Comparison of ENCODE assay signal across 19 cellular contexts in the genomic region with DNA sequence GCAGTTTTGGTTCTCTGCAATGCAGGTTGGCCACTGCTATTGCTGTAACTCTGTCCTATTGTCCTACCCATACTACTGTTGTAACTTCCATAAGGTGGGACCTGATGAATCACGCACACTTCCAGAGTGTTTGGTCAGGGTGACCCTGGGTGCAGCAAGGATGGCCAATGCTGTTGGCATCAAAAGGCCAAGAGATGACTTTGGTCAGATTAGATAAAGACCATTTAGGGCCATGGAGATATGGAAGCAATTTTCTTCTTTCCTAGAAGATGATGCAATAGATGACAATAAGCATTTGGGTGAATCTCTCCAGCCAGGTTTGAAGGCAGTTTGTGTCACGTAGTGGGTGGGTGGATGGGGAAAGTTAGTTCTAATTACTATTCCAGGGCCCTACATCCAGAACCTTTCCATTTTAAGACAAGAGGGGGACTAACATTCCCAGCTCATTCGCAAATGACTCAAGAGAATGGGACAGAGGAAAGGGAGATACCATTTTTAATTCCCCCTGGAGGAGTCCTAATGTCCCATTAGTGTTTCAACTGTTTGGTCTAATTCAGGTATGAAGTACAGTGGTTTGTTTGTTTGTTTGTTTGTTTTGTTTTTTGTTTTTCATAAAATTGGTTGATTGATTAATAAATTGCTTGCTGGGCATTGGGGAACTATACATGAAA. TPM values are rescaled to one million over a fixed set of nuclear protein-coding genes. Genes with fewer than 3 reads are reported as not detected.
A peak's percentile ranks its signal among the peaks of the same experiment; 100 is the strongest.
DNase-seq lines count a peak whose midpoint lies in the region; ATAC-seq, FAIRE-seq and TF ChIP-seq lines count a peak whose summit lies in the region.
"Had no signal": no experiment of that assay in that cellular context is flagged by ENCODE, and none has a peak within 500 bp of the region (broad histone marks: within the 10 kb centered on the region; RNA-seq: fewer than 3 reads in every experiment).

No MANE protein-coding gene starts in this region.

- H3K9me2 ChIP-seq in Karpas-422 (replicated peaks; ENCODE audit: insufficient read depth, low read length), result no peaks in the 10 kb centered on the region

- no peaks in the 10 kb centered on the region for H3K79me1 ChIP-seq in mesendoderm (ENCODE audit: low read length)

- no peaks in the 10 kb centered on the region for H3K9me3 Mint-ChIP-seq in WTC11
- H3K9me3 Mint-ChIP-seq: CD4-positive, alpha-beta T cell had no signal

- H4K8ac ChIP-seq in mesendoderm (ENCODE audit: low read depth, low read length), result no peak overlapping the region

- H3K9ac ChIP-seq in BLaER1 (no peak overlapping the region), HepG2 (ENCODE audit: insufficient read depth, low read depth, low read length) (no peak overlapping the region), Karpas-422 (ENCODE audit: low read length) (no peak overlapping the region), mesendoderm (ENCODE audit: low read length) (no peak overlapping the region)

- H2BK15ac ChIP-seq in mesendoderm (replicated peaks; ENCODE audit: low read depth), result no peak overlapping the region

- H3K4me1 ChIP-seq in BLaER1 (peaks cover 22% of the 10 kb centered on the region), HEK293 (ENCODE audit: control insufficient read depth, insufficient read depth, low read length) (0 out of 2 replicates have a peak, but pooled peaks cover 2% of the 10 kb centered on the region), HepG2 (ENCODE audit: insufficient read depth, low read length) (peaks cover 61% of the 10 kb centered on the region), Karpas-422 (ENCODE audit: low read length) (no peaks in the 10 kb centered on the region), mesendoderm (ENCODE audit: control insufficient read depth, low read depth, low read length) (no peaks in the 10 kb centered on the region), transverse colon (peaks cover 4 to 23% (median 12%) of the 10 kb centered on the region in 4 donors)

- H3K23ac ChIP-seq in mesendoderm (ENCODE audit: low read length), result no peak overlapping the region

- 96% methylated on average over 3 of the region's 3 CpGs for WGBS in HepG2 (ENCODE audit: low lambda C conversion rate)
- WGBS in mesendoderm (ENCODE audit: extremely low coverage, insufficient coverage, low lambda C conversion rate), result no CpG with 5 or more reads among the region's 3 CpGs
- 89% methylated on average over 2 to 3 of the region's 3 CpGs for WGBS in transverse colon (ENCODE audit: low coverage in 1 of 2), 2 donors

- peaks cover 3% of the 10 kb centered on the region; the same call in 1 of the 2 replicates for H3K27me3 Mint-ChIP-seq in WTC11 (ENCODE audit: low read depth)

- H3K36me3 Mint-ChIP-seq in WTC11, result no peaks in the 10 kb centered on the region

- no peaks in the 10 kb centered on the region for H3K36me3 ChIP-seq in BLaER1
- H3K36me3 ChIP-seq in HEK293 (ENCODE audit: control insufficient read depth in 2 of 2, insufficient read depth in 1 of 2, low read length in 2 of 2), result no peaks in the 10 kb centered on the region
- no peaks in the 10 kb centered on the region for H3K36me3 ChIP-seq in HepG2 (replicated peaks in 1 of 2; ENCODE audit: control insufficient read depth in 1 of 2, insufficient read depth in 2 of 2, low read length in 2 of 2)
- no peaks in the 10 kb centered on the region for H3K36me3 ChIP-seq in Karpas-422 (ENCODE audit: insufficient read depth, low read length)
- no peaks in the 10 kb centered on the region for H3K36me3 ChIP-seq in mesendoderm (ENCODE audit: control insufficient read depth, insufficient read depth, low read length)
- no peaks in the 10 kb centered on the region for H3K36me3 ChIP-seq in transverse colon
- H3K36me3 ChIP-seq: SJSA1 had no signal

- H4K20me1 ChIP-seq in BLaER1, result no peaks in the 10 kb centered on the region
- no peaks in the 10 kb centered on the region for H4K20me1 ChIP-seq in HepG2 (ENCODE audit: insufficient read depth, low read length)
- no peaks in the 10 kb centered on the region for H4K20me1 ChIP-seq in Karpas-422 (ENCODE audit: insufficient read depth, low read depth, low read length)

- no peak for TF ChIP-seq RAD21 in HepG2 (CRISPR knock-in tag; IDR thresholded peaks at IDR 0.05)

- H3K27ac Mint-ChIP-seq in WTC11, result no peak overlapping the region
- H3K27ac Mint-ChIP-seq: CD4-positive, alpha-beta T cell had no signal

- ATAC-seq in WTC11 (no peak), HepG2 (no peak)

- H3K4me3 Mint-ChIP-seq in WTC11, result no peak overlapping the region
- H3K4me3 Mint-ChIP-seq: CD4-positive, alpha-beta T cell had no signal

- H2AK5ac ChIP-seq in mesendoderm (ENCODE audit: low read length), result no peak overlapping the region

- no peak overlapping the region for H2BK120ac ChIP-seq in mesendoderm (ENCODE audit: low read depth, low read length)

- peak overlapping the region; percentile 63; the same call in 1 of the 2 replicates for H3K4me2 ChIP-seq in BLaER1
- no peak overlapping the region for H3K4me2 ChIP-seq in HepG2 (ENCODE audit: low read depth, low read length)
- no peak overlapping the region for H3K4me2 ChIP-seq in Karpas-422 (ENCODE audit: low read depth, low read length, poor library complexity, severe bottlenecking)
- H3K4me2 ChIP-seq in mesendoderm (ENCODE audit: low read length), result no peak overlapping the region

- BruUV-seq in HepG2 (replicated peaks; lab: Mats Ljungman, UMichigan), result no TSS peak

- no peak overlapping the region for H3K56ac ChIP-seq in mesendoderm (ENCODE audit: low read length)

- intact Hi-C loops in HepG2 (cut with micrococcal nuclease; ENCODE audit: unreplicated experiment) (loop anchor here (2.0 to 5.0 kb wide), 2 partner anchors 15 to 83 kb away; a partner anchor contains a TSS), transverse colon (cut with DNase I; ENCODE audit: low total_unique reads) (no loop called here)

- TF ChIP-seq EP300 in HepG2 (IDR thresholded peaks at IDR 0.05; ENCODE audit: low read depth in 2 of 2, low read length in 2 of 2) (no peak), HepG2 (CRISPR knock-in tag; IDR thresholded peaks at IDR 0.05; ENCODE audit: borderline replicate concordance) (peak; percentile 35; the same call in 1 of the 2 replicates), transverse colon (IDR thresholded peaks at IDR 0.05; ENCODE audit: low read depth) (no peak)

- CTCF ChIA-PET in HEK293 (lab: Yijun Ruan, JAX), result interaction anchor here (0.6 to 1.1 kb wide), 5 partner anchors 11 to 379 kb away, joined by 3 to 5 read pairs (median 4); no protein-coding TSS in a partner anchor
- CTCF ChIA-PET in WTC11 (lab: Charles Lee), result no interaction called here
- CTCF ChIA-PET in HepG2 (lab: Yijun Ruan, JAX; ENCODE audit: low intra/inter-chr PET ratio, low total read pairs), result no interaction called here

- FAIRE-seq in HepG2 (lab: Jason Lieb, UNC), result no peak
- FAIRE-seq: A204.1 had no signal

- no peak overlapping the region for H2BK5ac ChIP-seq in mesendoderm (ENCODE audit: low read length)

- TF ChIP-seq POLR2A in HepG2 (IDR thresholded peaks at IDR 0.05; ENCODE audit: insufficient read depth in 1 of 2, low read depth in 2 of 2, low read length in 2 of 2), result no peak
- TF ChIP-seq POLR2A in transverse colon (IDR thresholded peaks at IDR 0.05), result no peak

- no peak overlapping the region for H3K18ac ChIP-seq in mesendoderm (ENCODE audit: low read length)

- H3K4ac ChIP-seq in mesendoderm (ENCODE audit: low read depth, low read length), result no peak overlapping the region

- DNase-seq in WTC11 (ENCODE audit: low spot score) (no peak), HepG2 (ENCODE audit: low spot score) (peak; percentile 44), Karpas-422 (no peak), mesendoderm (no peak), transverse colon (no peak)
- DNase-seq: CD4-positive, alpha-beta T cell; COR-L47; DMS 273 treated with DMSO at 0.1 percent for 48 hours; DMS79 treated with DMSO at 0.1 percent for 48 hours; H7; NCI-H1417; NCI-H1694 treated with DMSO at 0.1 percent for 48 hours; NCI-H446; NCI-H526; T-helper 1 cell had no signal

- no peaks in the 10 kb centered on the region for H3K27me3 ChIP-seq in BLaER1
- H3K27me3 ChIP-seq in HepG2 (ENCODE audit: control insufficient read depth in 1 of 2, insufficient read depth in 2 of 2, low read length in 2 of 2), result no peaks in the 10 kb centered on the region
- no peaks in the 10 kb centered on the region for H3K27me3 ChIP-seq in Karpas-422 (ENCODE audit: low read length)
- H3K27me3 ChIP-seq in mesendoderm (ENCODE audit: insufficient read depth, low read length, poor library complexity), result no peaks in the 10 kb centered on the region
- H3K27me3 ChIP-seq in transverse colon, result no peaks in the 10 kb centered on the region
- H3K27me3 ChIP-seq: SJSA1 had no signal

- no peak overlapping the region for H4K5ac ChIP-seq in mesendoderm (ENCODE audit: low read length)

- no peaks in the 10 kb centered on the region for H3K79me2 ChIP-seq in HepG2 (ENCODE audit: insufficient read depth, low read length)
- H3K79me2 ChIP-seq in Karpas-422 (ENCODE audit: low read length), result no peaks in the 10 kb centered on the region
- H3K79me2 ChIP-seq in mesendoderm (ENCODE audit: control insufficient read depth, insufficient read depth, low read length), result no peaks in the 10 kb centered on the region

- no peak for TF ChIP-seq CTCF in HEK293 (tag by site-specific recombination; IDR thresholded peaks at IDR 0.05)
- no peak for TF ChIP-seq CTCF in WTC11 (IDR thresholded peaks at IDR 0.05)
- TF ChIP-seq CTCF in HepG2 (CRISPR knock-in tag; IDR thresholded peaks at IDR 0.05), result no peak
- no peak for TF ChIP-seq CTCF in transverse colon (IDR thresholded peaks at IDR 0.05)

- H3K9me3 ChIP-seq in BLaER1, result no peaks in the 10 kb centered on the region
- H3K9me3 ChIP-seq in HEK293 (ENCODE audit: control insufficient read depth, insufficient read depth, low read depth, low read length), result no peaks in the 10 kb centered on the region
- no peaks in the 10 kb centered on the region for H3K9me3 ChIP-seq in HepG2 (ENCODE audit: low read length)
- no peaks in the 10 kb centered on the region for H3K9me3 ChIP-seq in Karpas-422 (ENCODE audit: low read length)
- H3K9me3 ChIP-seq in transverse colon, result no peaks in the 10 kb centered on the region
- H3K9me3 ChIP-seq: SJSA1 had no signal

- H3K4me1 Mint-ChIP-seq in WTC11, result no peaks in the 10 kb centered on the region

- no peak overlapping the region for H2AFZ ChIP-seq in HepG2 (ENCODE audit: low read length)
- no peak overlapping the region for H2AFZ ChIP-seq in Karpas-422 (ENCODE audit: low read length)

- H3K4me3 ChIP-seq in BLaER1 (no peak overlapping the region), HEK293 (ENCODE audit: low read depth, low read length) (no peak overlapping the region), HepG2 (replicated peaks in 1 of 3; ENCODE audit: insufficient read depth in 1 of 3, low read depth in 2 of 3, low read length in 3 of 3) (no peak overlapping the region), Karpas-422 (ENCODE audit: low read length) (no peak overlapping the region), mesendoderm (ENCODE audit: low read length) (no peak overlapping the region), transverse colon (no peak overlapping the region)
- H3K4me3 ChIP-seq: SJSA1 had no signal

- in situ Hi-C loops in HepG2 (cut with HindIII; ENCODE audit: extremely low pct_ligation_motif_present, low pct_unique_long_range_greater_than_20kb), result no loop called here
- in situ Hi-C loops in transverse colon (cut with MboI; ENCODE audit: low pct_ligation_motif_present in 1 of 4, low pct_unique_long_range_greater_than_20kb in 1 of 4, low sequenced_read_pairs in 3 of 4), result loop anchor here in 1 of 4 donors (25.0 kb wide), 1 partner anchor 93 kb away; a partner anchor contains a TSS

- no peak overlapping the region for H3K27ac ChIP-seq in BLaER1
- H3K27ac ChIP-seq in HEK293 (ENCODE audit: extremely low read depth, low read depth, low read length), result no peak overlapping the region
- no peak overlapping the region for H3K27ac ChIP-seq in HepG2 (ENCODE audit: extremely low read length, insufficient read depth, low read length)
- no peak overlapping the region for H3K27ac ChIP-seq in Karpas-422 (ENCODE audit: low read length)
- H3K27ac ChIP-seq in mesendoderm (ENCODE audit: low read depth, low read length), result no peak overlapping the region
- no peak overlapping the region for H3K27ac ChIP-seq in transverse colon
- H3K27ac ChIP-seq: SJSA1 had no signal

- POLR2A ChIA-PET in HEK293 (lab: Yijun Ruan, JAX), result no interaction called here
- POLR2A ChIA-PET in WTC11 (lab: Charles Lee), result no interaction called here
- POLR2A ChIA-PET in HepG2 (lab: Yijun Ruan, JAX), result interaction anchor here (0.8 to 2.5 kb wide), 3 partner anchors 14 to 82 kb away, joined by 3 to 8 read pairs (median 4); no protein-coding TSS in a partner anchor

RNA-seq across cellular contexts. Expression of a gene that starts 35.6 kb away (rescaled TPM):
- total RNA-seq in WTC11 (2021), result 0.34 to 0.57 TPM (median 0.41 TPM) in 3 replicates
- 0.14 and 0.31 TPM in 2 replicates for total RNA-seq in HepG2 (2016; rRNA removed; fragmentation: Illumina TruSeq; extraction: Trizol)
- 0.09 and 0.10 TPM in 2 replicates for total RNA-seq in HepG2 (2016; cell fraction: cytosol; rRNA removed; fragmentation: Illumina TruSeq; extraction: Trizol; ENCODE audit: low read depth)
- 0.16 and 0.39 TPM in 2 replicates for total RNA-seq in HepG2 (2016; cell fraction: insoluble cytoplasmic fraction; rRNA removed; fragmentation: Illumina TruSeq; extraction: Trizol)
- total RNA-seq in HepG2 (2016; cell fraction: membrane; rRNA removed; fragmentation: Illumina TruSeq; extraction: Trizol), result 0.12 and 0.21 TPM in 2 replicates
- total RNA-seq in HepG2 (2016; cell fraction: nucleus; rRNA removed; fragmentation: Illumina TruSeq; extraction: Trizol), result 1.1 and 1.2 TPM in 2 replicates
- 0.13 and 0.22 TPM in 2 replicates for polyA plus RNA-seq in HepG2 (2011; rRNA removed)
- polyA plus RNA-seq in HepG2 (2011; cell fraction: cytosol; rRNA removed), result 0.05 and 0.10 TPM in 2 replicates
- polyA plus RNA-seq in HepG2 (2011; cell fraction: nucleus; rRNA removed), result 1.2 and 1.5 TPM in 2 replicates
- polyA plus RNA-seq in HepG2 (2012), result 0.63 and 1.1 TPM in 2 replicates
- polyA plus RNA-seq in HepG2 (2016; cell fraction: cytosol; fragmentation: Illumina TruSeq; extraction: Trizol; ENCODE audit: low read depth), result 0.03 TPM in 2 replicates
- polyA plus RNA-seq in HepG2 (2016; cell fraction: insoluble cytoplasmic fraction; fragmentation: Illumina TruSeq; extraction: Trizol; ENCODE audit: low read depth), result 0.10 and 0.11 TPM in 2 replicates
- 0.09 and 0.15 TPM in 2 replicates for polyA plus RNA-seq in HepG2 (2016; cell fraction: membrane; fragmentation: Illumina TruSeq; extraction: Trizol; ENCODE audit: low read depth)
- polyA plus RNA-seq in HepG2 (2016; cell fraction: nucleus; fragmentation: Illumina TruSeq; extraction: Trizol; ENCODE audit: insufficient read depth, low read depth), result 0.93 and 0.99 TPM in 2 replicates
- 0.07 and 0.28 TPM in 2 replicates for polyA minus RNA-seq in HepG2 (2011; rRNA and poly(A)+ RNA removed; ENCODE audit: low replicate concordance)
- polyA minus RNA-seq in HepG2 (2011; cell fraction: cytosol; rRNA and poly(A)+ RNA removed), result 0.35 TPM in 1 of 2 replicates, not detected in the other
- 0.99 and 1.5 TPM in 2 replicates for polyA minus RNA-seq in HepG2 (2011; cell fraction: nucleus; rRNA and poly(A)+ RNA removed)
- total RNA-seq in Karpas-422 (2014; rRNA removed; shearing (Covaris generic); ENCODE audit: low replicate concordance), result not detected in 2 replicates
- polyA plus RNA-seq in mesendoderm (2013, experiment 1 of 2), result 0.11 TPM
- polyA plus RNA-seq in mesendoderm (2013, experiment 2 of 2), result 0.11 TPM
- 1 to 10 TPM in 1 of 4 donors, under 1 TPM in 1, not detected in 2; 0.41 to 1.3 TPM for total RNA-seq in transverse colon
